17 cellular contexts compared by ENCODE assay signal in genomic region chr1:14263671-14264070, GRCh38.
A peak's percentile ranks its signal among the peaks of the same experiment; 100 is the strongest.
DNase-seq lines count a peak whose midpoint lies in the region; ATAC-seq and TF ChIP-seq lines count a peak whose summit lies in the region.
"Had no signal": no experiment of that assay in that cellular context is flagged by ENCODE, and none has a peak within 500 bp of the region (broad histone marks: within the 10 kb centered on the region; RNA-seq: fewer than 3 reads in every experiment).

No MANE protein-coding gene starts in this region.

- H3K4me3 ChIP-seq in SK-N-SH (ENCODE audit: low read depth in 2 of 2, low read length in 1 of 2) (no peak overlapping the region), WERI-Rb-1 (ENCODE audit: low read depth, low read length) (peak overlapping the region; percentile 27; the same call in 1 of the 2 replicates), mesendoderm (ENCODE audit: low read length) (no peak overlapping the region), psoas muscle (no peak overlapping the region)
- H3K4me3 ChIP-seq: SJSA1 had no signal

- H3K9me3 ChIP-seq in SK-N-SH: no peaks in the 10 kb centered on the region
- H3K9me3 ChIP-seq in WERI-Rb-1 (ENCODE audit: severe bottlenecking): no peaks in the 10 kb centered on the region
- H3K9me3 ChIP-seq in psoas muscle: no peaks in the 10 kb centered on the region
- H3K9me3 ChIP-seq: Caco-2, SJSA1 had no signal

- no peak overlapping the region for H2AFZ ChIP-seq in SK-N-SH (ENCODE audit: low read depth)

- no peak for TF ChIP-seq RAD21 in SK-N-SH (IDR thresholded peaks at IDR 0.05; ENCODE audit: low read length)

- ATAC-seq in SK-N-SH treated with all-trans-retinoic acid at 6 μM for 48 hours (no peak), psoas muscle (no peak)
- ATAC-seq: Panc1 had no signal

- DNase-seq in SK-N-SH: peak; percentile 11
- peak; percentile 38 for DNase-seq in NCI-H524 treated with DMSO at 0.1 percent for 48 hours (lab: John Stamatoyannopoulos, UW)
- DNase-seq in WERI-Rb-1: peak; percentile 56
- no peak for DNase-seq in mesendoderm
- DNase-seq in NCI-H774 (lab: John Stamatoyannopoulos, UW): no peak
- no peak for DNase-seq in psoas muscle
- DNase-seq in NOMO-1 (lab: John Stamatoyannopoulos, UW; ENCODE audit: unreplicated experiment in 2 of 2): no peak
- DNase-seq: Caco-2; CD4-positive, alpha-beta T cell; GF-D8; MM.1S; NCI-H1092 treated with DMSO at 0.1 percent for 48 hours; NCI-H2029 treated with DMSO at 0.1 percent for 48 hours; NCI-H526 had no signal

- WGBS in SK-N-SH (ENCODE audit: low lambda C conversion rate): 5% methylated on average over 3 of the region's 3 CpGs
- WGBS in mesendoderm (ENCODE audit: extremely low coverage, insufficient coverage, low lambda C conversion rate): no CpG with 5 or more reads among the region's 3 CpGs
- WGBS in psoas muscle, 3 donors: 20 to 27% (median 21%) methylated on average over 3 of the region's 3 CpGs

- no peak overlapping the region for H2BK5ac ChIP-seq in mesendoderm (ENCODE audit: low read length)

- no peak overlapping the region for H2AK5ac ChIP-seq in mesendoderm (ENCODE audit: low read length)

- TF ChIP-seq CTCF in SK-N-SH (IDR thresholded peaks at IDR 0.05) (no peak), WERI-Rb-1 (IDR thresholded peaks at IDR 0.05; ENCODE audit: low read depth, low read length) (no peak), psoas muscle (IDR thresholded peaks at IDR 0.05) (no peak)

- H3K36me3 ChIP-seq in SK-N-SH (replicated peaks in 1 of 2; ENCODE audit: control insufficient read depth in 1 of 2, insufficient read depth in 2 of 2, low read length in 1 of 2) (no peaks in the 10 kb centered on the region), WERI-Rb-1 (no peaks in the 10 kb centered on the region), mesendoderm (ENCODE audit: control insufficient read depth, insufficient read depth, low read length) (no peaks in the 10 kb centered on the region), psoas muscle (ENCODE audit: insufficient read depth in 1 of 2, low read depth in 1 of 2) (no peaks in the 10 kb centered on the region)
- H3K36me3 ChIP-seq: SJSA1 had no signal

- H3K4me2 ChIP-seq in SK-N-SH (no peak overlapping the region), mesendoderm (ENCODE audit: low read length) (no peak overlapping the region)

- intact Hi-C loops in psoas muscle (cut with DNase I): no loop called here

- no peak overlapping the region for H2BK120ac ChIP-seq in mesendoderm (ENCODE audit: low read depth, low read length)

- no peaks in the 10 kb centered on the region for H3K9me2 ChIP-seq in SK-N-SH

- H3K56ac ChIP-seq in mesendoderm (ENCODE audit: low read length): no peak overlapping the region

- no peak overlapping the region for H3K4ac ChIP-seq in mesendoderm (ENCODE audit: low read depth, low read length)

- H3K4me1 ChIP-seq in SK-N-SH (ENCODE audit: control insufficient read depth in 1 of 2, insufficient read depth in 2 of 2, low read depth in 1 of 2, low read length in 1 of 2): peaks cover 0 to 12% of the 10 kb centered on the region in 2 experiments; a peak in 3 of 4 replicates
- H3K4me1 ChIP-seq in mesendoderm (ENCODE audit: control insufficient read depth, low read depth, low read length): no peaks in the 10 kb centered on the region
- H3K4me1 ChIP-seq in psoas muscle: no peaks in the 10 kb centered on the region
- H3K4me1 ChIP-seq: Caco-2, SJSA1 had no signal

- H3F3A ChIP-seq in SK-N-SH (replicated peaks; ENCODE audit: insufficient read depth): no peaks in the 10 kb centered on the region

- CTCF ChIA-PET in SK-N-SH (lab: Yijun Ruan, JAX): interaction anchor here (1.0 to 1.2 kb wide), 3 partner anchors 10 to 150 kb away, joined by 3 to 4 read pairs (median 3); no protein-coding TSS in a partner anchor

- H4K8ac ChIP-seq in mesendoderm (ENCODE audit: low read depth, low read length): no peak overlapping the region

- no peaks in the 10 kb centered on the region for H3K79me2 ChIP-seq in SK-N-SH (ENCODE audit: insufficient read depth)
- no peaks in the 10 kb centered on the region for H3K79me2 ChIP-seq in mesendoderm (ENCODE audit: control insufficient read depth, insufficient read depth, low read length)

- H3K79me1 ChIP-seq in mesendoderm (ENCODE audit: low read length): no peaks in the 10 kb centered on the region

- peak in 1 of 2 experiments; percentile 4; a peak in 1 of 4 replicates for TF ChIP-seq EP300 in SK-N-SH (IDR thresholded peaks at IDR 0.05; ENCODE audit: borderline replicate concordance in 1 of 2, low read depth in 1 of 2, low read length in 1 of 2)

- no peak overlapping the region for H3K18ac ChIP-seq in mesendoderm (ENCODE audit: low read length)

- POLR2A ChIA-PET in SK-N-SH (lab: Yijun Ruan, JAX): no interaction called here

- H3K27me3 ChIP-seq in SK-N-SH (ENCODE audit: insufficient read depth) (no peaks in the 10 kb centered on the region), WERI-Rb-1 (ENCODE audit: insufficient read depth, low read depth, severe bottlenecking) (no peaks in the 10 kb centered on the region), mesendoderm (ENCODE audit: insufficient read depth, low read length, poor library complexity) (no peaks in the 10 kb centered on the region), psoas muscle (ENCODE audit: insufficient read depth in 3 of 3, low read length in 2 of 3) (no peaks in the 10 kb centered on the region)

- H4K20me1 ChIP-seq in SK-N-SH (ENCODE audit: insufficient read depth): no peaks in the 10 kb centered on the region

- H3K9ac ChIP-seq in SK-N-SH (no peak overlapping the region), mesendoderm (ENCODE audit: low read length) (no peak overlapping the region)

- H4K5ac ChIP-seq in mesendoderm (ENCODE audit: low read length): no peak overlapping the region

- H3K27ac ChIP-seq in SK-N-SH (ENCODE audit: low read depth in 2 of 2, low read length in 1 of 2): peak overlapping the region in 1 of 2 experiments; percentile 82; a peak in 2 of 4 replicates
- peak overlapping the region; percentile 72 for H3K27ac ChIP-seq in WERI-Rb-1
- H3K27ac ChIP-seq in mesendoderm (ENCODE audit: low read depth, low read length): no peak overlapping the region
- H3K27ac ChIP-seq in psoas muscle: no peak overlapping the region
- H3K27ac ChIP-seq: SJSA1 had no signal

- no peak overlapping the region for H2BK15ac ChIP-seq in mesendoderm (replicated peaks; ENCODE audit: low read depth)

- no peak overlapping the region for H3K23ac ChIP-seq in mesendoderm (ENCODE audit: low read length)

TF ChIP-seq in SK-N-SH, 30 proteins besides CTCF, POLR2A, EP300 and RAD21:
- peak; percentile 4; the same call in 1 of the 2 replicates for TF ChIP-seq MXI1 (IDR thresholded peaks at IDR 0.05; ENCODE audit: low read depth, low read length)
- TF ChIP-seq SIN3A (IDR thresholded peaks at IDR 0.05; ENCODE audit: borderline replicate concordance, low read depth, low read length): no peak

TF ChIP-seq in SK-N-SH treated with all-trans-retinoic acid at 6 μM for 48 hours, 23 proteins besides CTCF, POLR2A, EP300 and RAD21 (continues in another document):
- TF ChIP-seq TCF4 (CRISPR knock-in tag; IDR thresholded peaks at IDR 0.05; ENCODE audit: borderline replicate concordance) (no peak), TSHZ2 (CRISPR knock-in tag; IDR thresholded peaks at IDR 0.05) (no peak), TOX (CRISPR knock-in tag; IDR thresholded peaks at IDR 0.05; ENCODE audit: borderline replicate concordance) (no peak), POU6F1 (CRISPR knock-in tag; IDR thresholded peaks at IDR 0.05; ENCODE audit: borderline replicate concordance, low read depth) (no peak), CSDC2 (CRISPR knock-in tag; IDR thresholded peaks at IDR 0.05) (no peak)

Comparison
In these comparisons a context has a peak if more than half of its experiments do, and no peak if none do; other contexts are left out.
1. DNase-seq: peak in SK-N-SH (single experiment), NCI-H524 treated with DMSO at 0.1 percent for 48 hours (single experiment) and WERI-Rb-1 (single experiment); none in mesendoderm (single experiment), NCI-H774 (single experiment), psoas muscle (0 of 2) and NOMO-1 (0 of 2).